In the genomic region with DNA sequence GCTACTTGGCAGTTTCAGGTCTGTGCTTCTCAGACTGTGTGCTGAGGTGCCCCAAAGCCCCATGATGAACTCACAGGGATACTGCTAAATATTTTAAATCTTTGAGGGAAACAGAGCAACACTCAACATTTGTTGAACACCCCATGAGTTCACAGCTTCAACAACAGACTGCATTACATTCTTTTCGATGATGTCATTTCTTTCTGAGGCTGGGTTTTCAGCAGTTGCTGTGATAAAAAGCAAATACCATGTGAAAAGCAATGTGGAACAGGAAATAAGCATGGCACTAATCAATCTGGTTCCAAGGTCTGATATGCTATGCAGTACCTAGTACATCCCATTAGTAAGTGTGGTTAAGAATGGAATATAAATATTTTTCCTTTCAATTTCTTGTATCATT, we compare ENCODE assay signal across 3 cellular contexts.
TF ChIP-seq lines count a peak whose summit lies in the region.

No MANE protein-coding gene starts in this region.

TF ChIP-seq in A549, 52 proteins besides CTCF, POLR2A, EP300 and RAD21:
- TF ChIP-seq ESRRA (IDR thresholded peaks at IDR 0.05; ENCODE audit: borderline replicate concordance, low read length) = no peak
- TF ChIP-seq ZFP36 (IDR thresholded peaks at IDR 0.05; ENCODE audit: borderline replicate concordance, partially characterized antibody) = no peak
- TF ChIP-seq FOXS1 (CRISPR knock-in tag; IDR thresholded peaks at IDR 0.05) = no peak
- no peak for TF ChIP-seq REST (IDR thresholded peaks at IDR 0.05)
- no peak for TF ChIP-seq JUNB (IDR thresholded peaks at IDR 0.05)
- TF ChIP-seq PBX3 (IDR thresholded peaks at IDR 0.05) = no peak
- TF ChIP-seq, protein P1, sequence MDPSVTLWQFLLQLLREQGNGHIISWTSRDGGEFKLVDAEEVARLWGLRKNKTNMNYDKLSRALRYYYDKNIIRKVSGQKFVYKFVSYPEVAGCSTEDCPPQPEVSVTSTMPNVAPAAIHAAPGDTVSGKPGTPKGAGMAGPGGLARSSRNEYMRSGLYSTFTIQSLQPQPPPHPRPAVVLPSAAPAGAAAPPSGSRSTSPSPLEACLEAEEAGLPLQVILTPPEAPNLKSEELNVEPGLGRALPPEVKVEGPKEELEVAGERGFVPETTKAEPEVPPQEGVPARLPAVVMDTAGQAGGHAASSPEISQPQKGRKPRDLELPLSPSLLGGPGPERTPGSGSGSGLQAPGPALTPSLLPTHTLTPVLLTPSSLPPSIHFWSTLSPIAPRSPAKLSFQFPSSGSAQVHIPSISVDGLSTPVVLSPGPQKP (IDR thresholded peaks at IDR 0.05; ENCODE audit: low read depth, low read length) = no peak
- no peak for TF ChIP-seq HDAC2 (IDR thresholded peaks at IDR 0.05)
- TF ChIP-seq ZSCAN20 (CRISPR knock-in tag; IDR thresholded peaks at IDR 0.05) = no peak
- TF ChIP-seq RNF2 (IDR thresholded peaks at IDR 0.05; ENCODE audit: borderline replicate concordance, low read depth) = no peak
- TF ChIP-seq PHF8 (IDR thresholded peaks at IDR 0.05; ENCODE audit: borderline replicate concordance, low read depth) = no peak
- no peak for TF ChIP-seq HOXB13 (CRISPR knock-in tag; IDR thresholded peaks at IDR 0.05; ENCODE audit: low read depth)
- TF ChIP-seq FOSL2 (IDR thresholded peaks at IDR 0.05) = no peak
- no peak for TF ChIP-seq FOSL2 (CRISPR knock-in tag; IDR thresholded peaks at IDR 0.05)
- TF ChIP-seq RARB (CRISPR knock-in tag; IDR thresholded peaks at IDR 0.05) = no peak
- no peak for TF ChIP-seq BHLHE40 (IDR thresholded peaks at IDR 0.05; ENCODE audit: low read depth, low read length)
- TF ChIP-seq RCOR1 (IDR thresholded peaks at IDR 0.05; ENCODE audit: low read depth, low read length) = no peak
- TF ChIP-seq HOXA7 (CRISPR knock-in tag; IDR thresholded peaks at IDR 0.05) = no peak

TF ChIP-seq in IMR-90, 13 proteins besides CTCF, POLR2A, EP300 and RAD21:
- 0 out of 2 replicates have a peak, but pooled peaks have one; percentile 50 for TF ChIP-seq MXI1 (IDR thresholded peaks at IDR 0.05; ENCODE audit: borderline replicate concordance, low read depth, low read length)
- no peak for TF ChIP-seq CEBPB (IDR thresholded peaks at IDR 0.05; ENCODE audit: low read depth, low read length)
- TF ChIP-seq FOS (IDR thresholded peaks at IDR 0.05; ENCODE audit: low read depth, low read length) = peak; percentile 29; the same call in 1 of the 2 replicates

TF ChIP-seq in endothelial cell of umbilical vein, 7 proteins besides CTCF, POLR2A, EP300 and RAD21:
- TF ChIP-seq MYC (IDR thresholded peaks at IDR 0.05; ENCODE audit: low read depth, low read length) (no peak), JUN (IDR thresholded peaks at IDR 0.05; ENCODE audit: borderline replicate concordance, insufficient read depth, insufficient read length, low read depth) (peak; percentile 31)
